ENCODE assay signal across 21 cellular contexts in the genomic region with DNA sequence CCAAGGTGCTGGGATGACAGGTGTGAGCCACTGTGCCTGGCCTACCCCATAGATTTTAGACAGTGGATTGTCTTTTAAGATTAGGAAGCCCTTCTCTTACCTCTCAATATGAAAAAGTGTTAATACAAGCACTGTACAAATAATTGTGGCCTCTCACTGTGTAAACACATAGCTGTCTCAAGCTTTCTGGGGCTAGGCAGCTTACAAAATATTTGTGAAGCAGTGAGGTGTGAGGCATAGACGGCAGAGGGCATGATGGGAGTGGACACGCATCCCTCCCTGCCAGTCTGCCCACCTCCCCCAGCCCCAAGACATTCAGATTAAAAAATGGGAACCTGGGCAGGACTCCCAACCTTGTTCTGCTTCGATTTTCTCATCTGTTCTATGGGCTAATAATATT. TPM values are rescaled to one million over a fixed set of nuclear protein-coding genes. Genes with fewer than 3 reads are reported as not detected.
"Had no signal": no experiment of that assay in that cellular context is flagged by ENCODE, and none has a peak within 500 bp of the region (broad histone marks: within the 10 kb centered on the region; RNA-seq: fewer than 3 reads in every experiment).

No MANE protein-coding gene starts in this region.

- H3K27ac Mint-ChIP-seq: activated CD4-positive, alpha-beta memory T cell treated with anti-CD3 and anti-CD28 coated beads for 36 hours; activated naive CD4-positive, alpha-beta T cell treated with anti-CD3 and anti-CD28 coated beads, Interleukin-2, amount 50 U/mL, for 24 hours; activated T-helper 1 cell treated with anti-CD3 and anti-CD28 coated beads, Interleukin-12 subunit alpha, Interleukin-12 subunit beta, Interleukin-2, Interleukin-4 antibody, amounts not matched to agents 30 ng/mL and 10 ng/mL and 1 ng/mL, durations not matched to agents 14 hours and 24 hours and 36 hours; progenitor cell of endocrine pancreas; stimulated activated naive CD8-positive, alpha-beta T cell treated with anti-CD3 and anti-CD28 coated beads, Interleukin-15, Interleukin-2, amounts not matched to agents 100 ng/mL and 50 ng/mL, for 24 hours had no signal

- H3K27ac ChIP-seq: brain microvascular endothelial cell, foreskin keratinocyte, tibial artery had no signal

- H3K4me3 Mint-ChIP-seq: activated CD4-positive, alpha-beta memory T cell treated with anti-CD3 and anti-CD28 coated beads for 36 hours; activated naive CD4-positive, alpha-beta T cell treated with anti-CD3 and anti-CD28 coated beads, Interleukin-2, amount 50 U/mL, for 24 hours; activated T-helper 1 cell treated with anti-CD3 and anti-CD28 coated beads, Interleukin-12 subunit alpha, Interleukin-12 subunit beta, Interleukin-2, Interleukin-4 antibody, amounts not matched to agents 30 ng/mL and 10 ng/mL and 1 ng/mL, durations not matched to agents 14 hours and 24 hours and 36 hours; naive B cell; neural crest cell; stimulated activated naive CD8-positive, alpha-beta T cell treated with anti-CD3 and anti-CD28 coated beads, Interleukin-15, Interleukin-2, amounts not matched to agents 100 ng/mL and 50 ng/mL, for 24 hours had no signal

- H3K27me3 Mint-ChIP-seq: activated CD4-positive, alpha-beta memory T cell treated with anti-CD3 and anti-CD28 coated beads for 36 hours; activated naive CD4-positive, alpha-beta T cell treated with anti-CD3 and anti-CD28 coated beads, Interleukin-2, amount 50 U/mL, for 24 hours; naive B cell; stimulated activated naive CD8-positive, alpha-beta T cell treated with anti-CD3 and anti-CD28 coated beads, Interleukin-15, Interleukin-2, amounts not matched to agents 100 ng/mL and 50 ng/mL, for 24 hours had no signal

- H3K9me3 ChIP-seq: tibial artery had no signal

- H3K4me1 ChIP-seq: foreskin keratinocyte had no signal

- H3K4me3 ChIP-seq: tibial artery had no signal

- H3K27me3 ChIP-seq: brain microvascular endothelial cell, foreskin keratinocyte, tibial artery had no signal

- ATAC-seq: foreskin keratinocyte had no signal

- DNase-seq: activated CD4-positive, alpha-beta memory T cell treated with anti-CD3 and anti-CD28 coated beads for 36 hours; activated CD4-positive, alpha-beta T cell treated with anti-CD3 and anti-CD28 coated beads for 48 hours; activated gamma-delta T cell; aorta; brain microvascular endothelial cell; caudate nucleus; dermis blood vessel endothelial cell; effector CD8-positive, alpha-beta T cell; erythroblast; foreskin keratinocyte; hippocampal formation; kidney glomerular epithelial cell; naive B cell; stimulated activated CD4-positive, alpha-beta T cell treated with anti-CD3 and anti-CD28 coated beads, Interleukin-4, amount 100 ng/mL, for 4 hours; substantia nigra; tibial artery had no signal

- H3K9me3 Mint-ChIP-seq: activated CD4-positive, alpha-beta memory T cell treated with anti-CD3 and anti-CD28 coated beads for 36 hours; activated naive CD4-positive, alpha-beta T cell treated with anti-CD3 and anti-CD28 coated beads, Interleukin-2, amount 50 U/mL, for 24 hours; neural crest cell; stimulated activated naive CD8-positive, alpha-beta T cell treated with anti-CD3 and anti-CD28 coated beads, Interleukin-15, Interleukin-2, amounts not matched to agents 100 ng/mL and 50 ng/mL, for 24 hours had no signal

- H3K4me1 Mint-ChIP-seq: neural crest cell had no signal

RNA-seq across cellular contexts. Expression of a gene that starts 34.6 kb away (rescaled TPM):
- total RNA-seq: neural crest cell had no signal
